ENCODE assay signal across 8 cellular contexts in the genomic region with DNA sequence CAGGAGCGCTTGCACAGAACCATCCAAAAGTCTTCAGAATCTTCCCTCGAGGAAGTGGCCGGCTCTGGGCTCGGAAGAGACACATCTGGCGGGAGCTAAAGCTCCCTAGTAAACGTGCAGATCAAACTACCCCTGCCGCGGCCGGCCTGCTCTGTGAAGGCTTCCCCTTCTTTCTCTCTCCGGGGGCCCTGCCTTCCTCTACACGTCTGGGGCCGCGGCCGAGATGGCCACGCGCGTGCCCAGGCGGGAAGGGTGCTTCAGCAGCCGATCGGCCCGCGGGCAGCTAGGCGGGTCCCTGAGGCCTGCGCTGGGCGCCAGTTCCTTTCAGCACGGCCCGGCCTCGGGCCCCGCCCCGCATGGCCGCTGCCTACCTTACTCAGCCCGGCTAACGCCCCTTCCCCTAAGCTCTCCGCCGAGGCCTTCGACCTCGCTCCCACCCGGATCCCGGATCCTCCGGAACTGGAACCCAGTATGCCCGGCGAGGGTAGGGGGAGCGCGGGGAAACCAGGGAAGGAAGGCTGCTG. TPM values are rescaled to one million over a fixed set of nuclear protein-coding genes. Genes with fewer than 3 reads are reported as not detected.
DNase-seq lines count a peak whose midpoint lies in the region; ATAC-seq and TF ChIP-seq lines count a peak whose summit lies in the region.

No MANE protein-coding gene starts in this region.

- H3K9me2 ChIP-seq in PC-3 (replicated peaks; ENCODE audit: low read length), result no peaks in the 10 kb centered on the region

- intact Hi-C loops in PC-3 (cut with micrococcal nuclease), result loop anchor here (1.0 to 5.0 kb wide), 2 partner anchors 39 to 84 kb away; a partner anchor contains a TSS
- intact Hi-C loops in lower lobe of right lung (cut with DNase I), result no loop called here

- no TSS peak for BruUV-seq in PC-3 (replicated peaks; lab: Mats Ljungman, UMichigan)

- H3K27me3 ChIP-seq in PC-3 (ENCODE audit: low read length) (no peaks in the 10 kb centered on the region), lower lobe of right lung (ENCODE audit: low read depth) (no peaks in the 10 kb centered on the region)

- H3K27ac ChIP-seq in 22Rv1 (peak overlapping the region; percentile 90), PC-3 (ENCODE audit: low read length) (peak overlapping the region; percentile 83), lower lobe of right lung (peak overlapping the region; percentile 97), substantia nigra (ENCODE audit: low read depth, low read length, poor library complexity, severe bottlenecking) (peak overlapping the region; percentile 94)

- H4K20me1 ChIP-seq in PC-3 (ENCODE audit: low read length), result peaks cover 44% of the 10 kb centered on the region

- peaks cover 28% of the 10 kb centered on the region for H3K36me3 ChIP-seq in PC-3 (ENCODE audit: low read depth, low read length)
- peaks cover 23% of the 10 kb centered on the region for H3K36me3 ChIP-seq in lower lobe of right lung

- DNase-seq in PC-3 (no peak), choroid plexus epithelial cell (ENCODE audit: low read depth) (peak; percentile 25), lower lobe of right lung (peak; percentile 74), substantia nigra (lab: John Stamatoyannopoulos, UW) (peak in 6 of 49 donors; percentile 41 to 68 (median 56)), GM19240 (ENCODE audit: insufficient read length, low spot score) (no peak)

- H3K79me2 ChIP-seq in PC-3 (ENCODE audit: low read length), result peaks cover 96% of the 10 kb centered on the region

- H3K4me2 ChIP-seq in PC-3 (ENCODE audit: low read length), result peak overlapping the region; percentile 97

- CTCF ChIA-PET in PC-3 (lab: Charles Lee), result interaction anchor here (0.5 kb wide), 1 partner anchor 270 kb away, joined by 5 read pairs; no protein-coding TSS in a partner anchor

- peak; percentile 14 for ATAC-seq in GM18508 (IDR thresholded peaks at IDR 0.05; ENCODE audit: insufficient read depth, unreplicated experiment)
- peak; percentile 15 for ATAC-seq in HG02970 (IDR thresholded peaks at IDR 0.05; ENCODE audit: low FRiP score, unreplicated experiment)
- peak; percentile 2 for ATAC-seq in PC-3
- ATAC-seq in lower lobe of right lung, result peak; percentile 46 to 51

- H3K4me3 ChIP-seq in PC-3 (ENCODE audit: low read length), result peak overlapping the region; percentile 98
- H3K4me3 ChIP-seq in choroid plexus epithelial cell (ENCODE audit: low read depth, low read length), result peak overlapping the region; percentile 99
- H3K4me3 ChIP-seq in lower lobe of right lung, result peak overlapping the region; percentile 100

- H3K4me1 ChIP-seq in PC-3 (ENCODE audit: insufficient read depth, low read length) (peaks cover 46% of the 10 kb centered on the region), lower lobe of right lung (peaks cover 59% of the 10 kb centered on the region)

- POLR2A ChIA-PET in PC-3 (lab: Charles Lee; ENCODE audit: unreplicated experiment), result interaction anchor here (0.6 to 0.7 kb wide), 2 partner anchors 23 to 54 kb away, joined by 4 to 5 read pairs; no protein-coding TSS in a partner anchor

- H2AFZ ChIP-seq in PC-3 (ENCODE audit: low read length), result peak overlapping the region; percentile 82

- peak overlapping the region; percentile 100 for H3K9ac ChIP-seq in PC-3 (ENCODE audit: low read length)

- H3K9me3 ChIP-seq in PC-3 (ENCODE audit: low read length) (no peaks in the 10 kb centered on the region), lower lobe of right lung (no peaks in the 10 kb centered on the region)

- TF ChIP-seq CTCF in 22Rv1 (IDR thresholded peaks at IDR 0.05) (no peak), PC-3 (conservative IDR thresholded peaks at IDR 0.05; ENCODE audit: low read depth, low read length) (no peak), choroid plexus epithelial cell (conservative IDR thresholded peaks at IDR 0.05; ENCODE audit: low read depth, low read length) (no peak), lower lobe of right lung (IDR thresholded peaks at IDR 0.05) (no peak)

- no peaks in the 10 kb centered on the region for H3F3A ChIP-seq in PC-3 (ENCODE audit: low read length, unreplicated experiment)

RNA-seq across cellular contexts. Expression of a gene that starts 0.4 kb away (rescaled TPM):
- total RNA-seq in PC-3 (2014; rRNA removed) (58.1 and 70.8 TPM in 2 replicates), lower lobe of right lung (20.2 TPM)

RNA-seq across cellular contexts. Expression of a gene that starts 39.7 kb away (rescaled TPM):
- total RNA-seq in PC-3 (2014; rRNA removed), result 0.69 and 0.73 TPM in 2 replicates
- total RNA-seq in lower lobe of right lung, result 15.7 TPM

Comparison
In these comparisons a context has a peak if more than half of its experiments do, and no peak if none do; other contexts are left out.
1. DNase-seq: peak in choroid plexus epithelial cell (single experiment) and lower lobe of right lung (single experiment); none in PC-3 (single experiment) and GM19240 (single experiment).
2. Peak in every context shown above with its lines, with median percentiles within 50 percentile points of each other: H3K27ac ChIP-seq, ATAC-seq and H3K4me3 ChIP-seq.